10 cellular contexts compared by ENCODE assay signal in genomic region chr22:19800761-19801244, GRCh38. TPM values are rescaled to one million over a fixed set of nuclear protein-coding genes. Genes with fewer than 3 reads are reported as not detected.
DNase-seq lines count a peak whose midpoint lies in the region; ATAC-seq and TF ChIP-seq lines count a peak whose summit lies in the region.
"Had no signal": no experiment of that assay in that cellular context is flagged by ENCODE, and none has a peak within 500 bp of the region (broad histone marks: within the 10 kb centered on the region; RNA-seq: fewer than 3 reads in every experiment).

No MANE protein-coding gene starts in this region.

- H3K4me3 ChIP-seq in brain microvascular endothelial cell (ENCODE audit: low read depth, low read length) (no peak overlapping the region), kidney epithelial cell (ENCODE audit: low read depth, low read length) (no peak overlapping the region), thyroid gland (replicated peaks in 1 of 3) (no peak overlapping the region)
- H3K4me3 ChIP-seq: gastrocnemius medialis had no signal

- peaks cover 0 to 2% of the 10 kb centered on the region in 2 donors for H3K4me1 ChIP-seq in thyroid gland

- in situ Hi-C loops in brain microvascular endothelial cell (cut with HindIII; ENCODE audit: low pct_ligation_motif_present, low sequenced_read_pairs), result no loop called here

- TF ChIP-seq CTCF in AG09319 (IDR thresholded peaks at IDR 0.05; ENCODE audit: low read depth, low read length), result peak; percentile 47
- TF ChIP-seq CTCF in brain microvascular endothelial cell (IDR thresholded peaks at IDR 0.05; ENCODE audit: low read depth, low read length, missing control alignments), result peak; percentile 75
- peak; percentile 37 for TF ChIP-seq CTCF in kidney epithelial cell (IDR thresholded peaks at IDR 0.05; ENCODE audit: insufficient read depth, low read length, poor library complexity, severe bottlenecking)
- no peak for TF ChIP-seq CTCF in thyroid gland (IDR thresholded peaks at IDR 0.05)

- DNase-seq in AG09319 (ENCODE audit: extremely low read depth, low read depth) (no peak), LHCN-M2 (ENCODE audit: low read depth) (peak; percentile 9), brain microvascular endothelial cell (peak; percentile 24), kidney epithelial cell (ENCODE audit: low read depth) (no peak), thyroid gland (no peak), HPDE6-E6E7 (ENCODE audit: extremely low spot score) (no peak)
- no peak for DNase-seq in stimulated activated naive CD4-positive, alpha-beta T cell treated with Interleukin-2 at 50 U/mL for 16 hours (lab: John Stamatoyannopoulos, UW)
- DNase-seq: gastrocnemius medialis; naive thymus-derived CD4-positive, alpha-beta T cell had no signal

- H3K27ac ChIP-seq in brain microvascular endothelial cell, result no peak overlapping the region
- H3K27ac ChIP-seq in thyroid gland, result no peak overlapping the region
- H3K27ac ChIP-seq: gastrocnemius medialis had no signal

- no peak for TF ChIP-seq POLR2A in thyroid gland (IDR thresholded peaks at IDR 0.05)

- WGBS in thyroid gland, 2 donors, result 91 to 100% methylated on average over 1 to 13 of the region's 13 CpGs

- H3K36me3 ChIP-seq in brain microvascular endothelial cell (replicated peaks), result no peaks in the 10 kb centered on the region
- no peaks in the 10 kb centered on the region for H3K36me3 ChIP-seq in kidney epithelial cell (ENCODE audit: control insufficient read depth, insufficient read depth, low read length)
- H3K36me3 ChIP-seq in thyroid gland, result no peaks in the 10 kb centered on the region
- H3K36me3 ChIP-seq: gastrocnemius medialis had no signal

- intact Hi-C loops in thyroid gland (cut with DNase I), result no loop called here

- ATAC-seq in HG03469 (IDR thresholded peaks at IDR 0.05; ENCODE audit: unreplicated experiment), result no peak
- ATAC-seq: naive thymus-derived CD4-positive, alpha-beta T cell had no signal

- no peaks in the 10 kb centered on the region for H3K9me3 ChIP-seq in thyroid gland
- H3K9me3 ChIP-seq: gastrocnemius medialis had no signal

- H3K27me3 ChIP-seq in brain microvascular endothelial cell (replicated peaks) (no peaks in the 10 kb centered on the region), kidney epithelial cell (ENCODE audit: control insufficient read depth, insufficient read depth, low read length) (peaks cover 3% of the 10 kb centered on the region), thyroid gland (no peaks in the 10 kb centered on the region)
- H3K27me3 ChIP-seq: gastrocnemius medialis had no signal

RNA-seq across cellular contexts. Expression of gene TBX1, which starts 40.2 kb away (rescaled TPM):
- 13.0 and 16.7 TPM in 2 replicates for total RNA-seq in LHCN-M2 (2014; rRNA removed)
- polyA plus RNA-seq in LHCN-M2 (2012), result 19.6 TPM
- total RNA-seq in kidney epithelial cell, result not detected in 2 replicates
- 10 to 100 TPM in 2 of 4 donors, 1 to 10 TPM in 2; 7.6 to 34.3 (median 18.5) TPM for total RNA-seq in thyroid gland
- polyA plus RNA-seq: naive thymus-derived CD4-positive, alpha-beta T cell had no signal

RNA-seq across cellular contexts. Expression of gene GNB1L, which starts 53.9 kb away (rescaled TPM):
- total RNA-seq in LHCN-M2 (2014; rRNA removed) (11.3 and 14.0 TPM in 2 replicates), kidney epithelial cell (7.0 and 9.0 TPM in 2 replicates), thyroid gland (1 to 10 TPM; 1.8 to 5.1 (median 4.5) TPM)
- polyA plus RNA-seq in LHCN-M2 (2012), result 9.0 TPM

RNA-seq across cellular contexts. Expression of gene RTL10, which starts 53.9 kb away (rescaled TPM):
- total RNA-seq in LHCN-M2 (2014; rRNA removed) (13.3 and 14.9 TPM in 2 replicates), kidney epithelial cell (10.9 and 12.6 TPM in 2 replicates), thyroid gland (10 to 100 TPM; 18.1 to 26.4 (median 23.7) TPM)
- polyA plus RNA-seq in LHCN-M2 (2012), result 19.1 TPM

Comparison
In these comparisons a context has a peak if more than half of its experiments do, and no peak if none do; other contexts are left out.
1. DNase-seq: peak in LHCN-M2 (single experiment) and brain microvascular endothelial cell (single experiment); none in AG09319 (single experiment), kidney epithelial cell (single experiment), thyroid gland (0 of 2), HPDE6-E6E7 (single experiment) and stimulated activated naive CD4-positive, alpha-beta T cell treated with Interleukin-2 at 50 U/mL for 16 hours (single experiment).
2. CTCF ChIP-seq: peak in AG09319 (single experiment), brain microvascular endothelial cell (single experiment) and kidney epithelial cell (single experiment); none in thyroid gland (0 of 6).